Comparison of ENCODE assay signal across 20 cellular contexts in the genomic region with DNA sequence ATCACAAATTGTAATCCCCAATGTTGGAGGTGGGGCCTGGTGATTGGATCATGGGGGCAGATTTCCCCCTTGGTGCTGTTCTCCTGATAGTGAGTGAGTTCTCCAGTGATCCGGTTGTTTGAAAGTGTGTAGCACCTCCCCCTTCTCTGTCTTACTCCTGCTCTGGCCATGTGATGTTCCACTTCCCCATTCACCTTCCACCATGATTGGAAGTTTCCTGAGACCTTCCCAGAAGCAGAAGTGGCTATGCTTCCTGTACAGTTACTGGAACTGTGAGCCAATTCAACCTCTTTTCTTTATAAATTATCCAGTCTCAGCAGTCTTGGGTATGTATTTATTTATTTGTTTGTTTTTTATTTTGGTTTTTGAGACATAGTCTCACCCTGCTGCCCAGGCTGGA.
"Had no signal": no experiment of that assay in that cellular context is flagged by ENCODE, and none has a peak within 500 bp of the region (broad histone marks: within the 10 kb centered on the region; RNA-seq: fewer than 3 reads in every experiment).

No MANE protein-coding gene starts in this region.

- DNase-seq: effector CD4-positive, alpha-beta T cell; endodermal cell; erythroblast; foreskin melanocyte; heart left ventricle; hippocampal formation; left colon; left ventricle myocardium superior; mesenchymal stem cell; naive B cell; psoas muscle; retina; right lobe of liver; stimulated activated CD4-positive, alpha-beta T cell treated with anti-CD3 and anti-CD28 coated beads, Interleukin-4, amount 100 ng/mL, for 1 hour; stimulated activated CD8-positive, alpha-beta memory T cell treated with anti-CD3 and anti-CD28 coated beads, Interleukin-4, amount 100 ng/mL, for 48 hours; stimulated activated naive CD8-positive, alpha-beta T cell treated with anti-CD3 and anti-CD28 coated beads, Interleukin-15, Interleukin-2, amounts not matched to agents 100 U/mL and 50 U/mL, for 24 hours; thyroid gland; uterus had no signal

- H3K27me3 ChIP-seq: heart left ventricle, right lobe of liver, suprapubic skin, thyroid gland, uterus had no signal

- H3K36me3 ChIP-seq: heart left ventricle, right lobe of liver, suprapubic skin, thyroid gland, uterus had no signal

- H3K27ac ChIP-seq: heart left ventricle, psoas muscle, right lobe of liver, suprapubic skin, thyroid gland, uterus had no signal

- H3K9me3 ChIP-seq: heart left ventricle, psoas muscle, right lobe of liver, suprapubic skin, thyroid gland, uterus had no signal

- H3K4me3 ChIP-seq: heart left ventricle, lung, psoas muscle, right lobe of liver, suprapubic skin, thyroid gland, uterus had no signal

- H3K4me1 ChIP-seq: heart left ventricle, psoas muscle, thyroid gland, uterus had no signal
